11 cellular contexts compared by ENCODE assay signal in genomic region chr1:54253480-54253879, GRCh38. TPM values are rescaled to one million over a fixed set of nuclear protein-coding genes. Genes with fewer than 3 reads are reported as not detected.
DNase-seq lines count a peak whose midpoint lies in the region; TF ChIP-seq lines count a peak whose summit lies in the region.
"Had no signal": no experiment of that assay in that cellular context is flagged by ENCODE, and none has a peak within 500 bp of the region (broad histone marks: within the 10 kb centered on the region; RNA-seq: fewer than 3 reads in every experiment).

No MANE protein-coding gene starts in this region.

- no peaks in the 10 kb centered on the region for H3K27me3 ChIP-seq in ACC112 (ENCODE audit: insufficient read depth, low read length)
- H3K27me3 ChIP-seq: gastrocnemius medialis had no signal

- H3K4me3 Mint-ChIP-seq in immature natural killer cell (peak overlapping the region in 1 of 5 donors; percentile 29), type B pancreatic cell (no peak overlapping the region)
- H3K4me3 Mint-ChIP-seq: stimulated activated memory B cell treated with anti-CD40 and anti-IgM and Interleukin-4, amounts not matched to agents 10 μg/mL and 1 μg/mL and 100 μg/mL, for 72 hours had no signal

- H3K4me3 ChIP-seq in ACC112 (ENCODE audit: low read depth, low read length), result no peak overlapping the region
- H3K4me3 ChIP-seq: gastrocnemius medialis had no signal

- H3K36me3 Mint-ChIP-seq in immature natural killer cell (peaks cover 0 to 15% (median 3%) of the 10 kb centered on the region in 3 donors), type B pancreatic cell (peaks cover 10% of the 10 kb centered on the region)

- DNase-seq in HPDE6-E6E7 (ENCODE audit: extremely low spot score) (peak; percentile 97), amniotic epithelial cell (ENCODE audit: low read depth) (peak; percentile 91), immature natural killer cell (no peak), KG1 (lab: John Stamatoyannopoulos, UW) (no peak), substantia nigra (lab: John Stamatoyannopoulos, UW) (no peak), type B pancreatic cell (ENCODE audit: extremely low spot score, unreplicated experiment) (no peak), NCI-H446 (lab: John Stamatoyannopoulos, UW) (no peak)
- DNase-seq: NK-92 treated with Interleukin-12 subunit alpha and Interleukin-12 subunit beta, amount 100 ng/mL, for 24 hours had no signal

- peaks cover 52% of the 10 kb centered on the region for H3K4me1 ChIP-seq in ACC112 (ENCODE audit: control insufficient read depth, insufficient read depth, low read length, unreplicated experiment)

- H3K27ac Mint-ChIP-seq in immature natural killer cell (peak overlapping the region; percentile 23 to 77 (median 60)), type B pancreatic cell (no peak overlapping the region)
- H3K27ac Mint-ChIP-seq: stimulated activated memory B cell treated with anti-CD40 and anti-IgM and Interleukin-4, amounts not matched to agents 10 μg/mL and 1 μg/mL and 100 μg/mL, for 72 hours had no signal

- no peaks in the 10 kb centered on the region for H3K9me3 Mint-ChIP-seq in immature natural killer cell
- no peaks in the 10 kb centered on the region for H3K9me3 Mint-ChIP-seq in type B pancreatic cell
- H3K9me3 Mint-ChIP-seq: stimulated activated memory B cell treated with anti-CD40 and anti-IgM and Interleukin-4, amounts not matched to agents 10 μg/mL and 1 μg/mL and 100 μg/mL, for 72 hours had no signal

- H3K79me2 ChIP-seq in ACC112 (ENCODE audit: control insufficient read depth, insufficient read depth, low read length, unreplicated experiment), result no peaks in the 10 kb centered on the region

- H3K27ac ChIP-seq in ACC112 (ENCODE audit: low read depth, low read length) (peak overlapping the region; percentile 69), substantia nigra (ENCODE audit: low read depth, low read length, poor library complexity, severe bottlenecking) (no peak overlapping the region)

- no peaks in the 10 kb centered on the region for H3K36me3 ChIP-seq in ACC112 (ENCODE audit: insufficient read depth, low read length)
- H3K36me3 ChIP-seq: gastrocnemius medialis had no signal

- no peak overlapping the region for H2AFZ ChIP-seq in ACC112 (ENCODE audit: low read length, unreplicated experiment)

- H3K27me3 Mint-ChIP-seq in immature natural killer cell (ENCODE audit: low read depth in 3 of 3) (peaks cover 4 to 17% (median 9%) of the 10 kb centered on the region in 3 donors), type B pancreatic cell (no peaks in the 10 kb centered on the region)
- H3K27me3 Mint-ChIP-seq: stimulated activated memory B cell treated with anti-CD40 and anti-IgM and Interleukin-4, amounts not matched to agents 10 μg/mL and 1 μg/mL and 100 μg/mL, for 72 hours had no signal

- no peak for TF ChIP-seq CTCF in type B pancreatic cell (conservative IDR thresholded peaks at IDR 0.05)

- H3K4me1 Mint-ChIP-seq in immature natural killer cell, result peaks cover 38 to 43% of the 10 kb centered on the region in 2 donors
- peaks cover 26% of the 10 kb centered on the region for H3K4me1 Mint-ChIP-seq in type B pancreatic cell (ENCODE audit: unreplicated experiment)
- H3K4me1 Mint-ChIP-seq: stimulated activated memory B cell treated with anti-CD40 and anti-IgM and Interleukin-4, amounts not matched to agents 10 μg/mL and 1 μg/mL and 100 μg/mL, for 72 hours had no signal

RNA-seq across cellular contexts. Expression of gene MRPL37, which starts 53.5 kb away (rescaled TPM):
- polyA plus RNA-seq in immature natural killer cell, result 10 to 100 TPM; 47.4 to 77.5 (median 52.3) TPM
- 77.9 and 78.4 TPM in 2 replicates for total RNA-seq in type B pancreatic cell (ENCODE audit: low replicate concordance)

RNA-seq across cellular contexts. Expression of gene CYB5RL, which starts 53.6 kb away (rescaled TPM):
- 1 to 10 TPM; 1.5 to 3.6 (median 3.3) TPM for polyA plus RNA-seq in immature natural killer cell
- total RNA-seq in type B pancreatic cell (ENCODE audit: low replicate concordance), result 10.3 and 10.9 TPM in 2 replicates

Comparison
In these comparisons a context has a peak if more than half of its experiments do, and no peak if none do; other contexts are left out.
1. DNase-seq: peak in HPDE6-E6E7 (single experiment) and amniotic epithelial cell (single experiment); none in immature natural killer cell (0 of 3), KG1 (single experiment), substantia nigra (0 of 49), type B pancreatic cell (single experiment) and NCI-H446 (0 of 2).